1 cellular context compared by ENCODE assay signal in genomic region chr18:13605901-13606300, GRCh38.
TF ChIP-seq lines count a peak whose summit lies in the region.

No MANE protein-coding gene starts in this region.

TF ChIP-seq in H1, 55 proteins besides CTCF, POLR2A, EP300 and RAD21 (continued from another document):
- TF ChIP-seq CHD7 (IDR thresholded peaks at IDR 0.05; ENCODE audit: insufficient replicate concordance, low read length) (no peak), USF2 (IDR thresholded peaks at IDR 0.05; ENCODE audit: low read length) (no peak)
